In the genomic region with DNA sequence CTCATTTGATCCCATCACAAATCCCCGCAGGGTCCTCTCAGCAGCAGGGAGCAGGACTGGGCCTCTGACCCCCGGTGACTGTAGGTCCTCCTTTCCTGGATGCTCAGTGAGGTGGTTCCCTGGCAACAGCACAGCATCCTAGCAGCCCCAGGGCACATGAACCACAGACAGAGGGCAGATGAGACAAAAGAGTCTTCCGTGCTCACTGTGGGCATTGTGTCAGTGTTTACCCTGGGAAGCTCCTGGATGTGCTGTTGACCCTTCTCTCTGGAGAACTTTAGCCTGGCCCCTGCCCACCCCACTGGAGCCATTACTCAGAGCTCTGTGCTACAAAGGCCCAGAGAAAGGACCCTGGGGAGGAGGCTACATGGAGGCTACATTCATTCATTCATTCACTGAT, we compare ENCODE assay signal across 2 cellular contexts.
TF ChIP-seq lines count a peak whose summit lies in the region.

No MANE protein-coding gene starts in this region.

TF ChIP-seq in SK-N-SH, 30 proteins besides CTCF, POLR2A, EP300 and RAD21 (continued from another document):
- TF ChIP-seq, protein P1, sequence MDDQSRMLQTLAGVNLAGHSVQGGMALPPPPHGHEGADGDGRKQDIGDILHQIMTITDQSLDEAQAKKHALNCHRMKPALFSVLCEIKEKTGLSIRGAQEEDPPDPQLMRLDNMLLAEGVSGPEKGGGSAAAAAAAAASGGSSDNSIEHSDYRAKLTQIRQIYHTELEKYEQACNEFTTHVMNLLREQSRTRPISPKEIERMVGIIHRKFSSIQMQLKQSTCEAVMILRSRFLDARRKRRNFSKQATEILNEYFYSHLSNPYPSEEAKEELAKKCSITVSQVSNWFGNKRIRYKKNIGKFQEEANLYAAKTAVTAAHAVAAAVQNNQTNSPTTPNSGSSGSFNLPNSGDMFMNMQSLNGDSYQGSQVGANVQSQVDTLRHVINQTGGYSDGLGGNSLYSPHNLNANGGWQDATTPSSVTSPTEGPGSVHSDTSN (IDR thresholded peaks at IDR 0.05), result no peak
- no peak for TF ChIP-seq NRF1 (IDR thresholded peaks at IDR 0.05; ENCODE audit: low read depth, low read length)
- TF ChIP-seq, protein P2, sequence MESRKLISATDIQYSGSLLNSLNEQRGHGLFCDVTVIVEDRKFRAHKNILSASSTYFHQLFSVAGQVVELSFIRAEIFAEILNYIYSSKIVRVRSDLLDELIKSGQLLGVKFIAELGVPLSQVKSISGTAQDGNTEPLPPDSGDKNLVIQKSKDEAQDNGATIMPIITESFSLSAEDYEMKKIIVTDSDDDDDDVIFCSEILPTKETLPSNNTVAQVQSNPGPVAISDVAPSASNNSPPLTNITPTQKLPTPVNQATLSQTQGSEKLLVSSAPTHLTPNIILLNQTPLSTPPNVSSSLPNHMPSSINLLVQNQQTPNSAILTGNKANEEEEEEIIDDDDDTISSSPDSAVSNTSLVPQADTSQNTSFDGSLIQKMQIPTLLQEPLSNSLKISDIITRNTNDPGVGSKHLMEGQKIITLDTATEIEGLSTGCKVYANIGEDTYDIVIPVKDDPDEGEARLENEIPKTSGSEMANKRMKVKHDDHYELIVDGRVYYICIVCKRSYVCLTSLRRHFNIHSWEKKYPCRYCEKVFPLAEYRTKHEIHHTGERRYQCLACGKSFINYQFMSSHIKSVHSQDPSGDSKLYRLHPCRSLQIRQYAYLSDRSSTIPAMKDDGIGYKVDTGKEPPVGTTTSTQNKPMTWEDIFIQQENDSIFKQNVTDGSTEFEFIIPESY (IDR thresholded peaks at IDR 0.05; ENCODE audit: borderline replicate concordance, low read depth), result no peak
- TF ChIP-seq, protein P3, sequence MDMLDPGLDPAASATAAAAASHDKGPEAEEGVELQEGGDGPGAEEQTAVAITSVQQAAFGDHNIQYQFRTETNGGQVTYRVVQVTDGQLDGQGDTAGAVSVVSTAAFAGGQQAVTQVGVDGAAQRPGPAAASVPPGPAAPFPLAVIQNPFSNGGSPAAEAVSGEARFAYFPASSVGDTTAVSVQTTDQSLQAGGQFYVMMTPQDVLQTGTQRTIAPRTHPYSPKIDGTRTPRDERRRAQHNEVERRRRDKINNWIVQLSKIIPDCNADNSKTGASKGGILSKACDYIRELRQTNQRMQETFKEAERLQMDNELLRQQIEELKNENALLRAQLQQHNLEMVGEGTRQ (IDR thresholded peaks at IDR 0.05; ENCODE audit: borderline replicate concordance, low read depth, low read length), result no peak

TF ChIP-seq in SK-N-SH treated with all-trans-retinoic acid at 6 μM for 48 hours, 23 proteins besides CTCF, POLR2A, EP300 and RAD21 (continued from another document):
- TF ChIP-seq, protein P4, sequence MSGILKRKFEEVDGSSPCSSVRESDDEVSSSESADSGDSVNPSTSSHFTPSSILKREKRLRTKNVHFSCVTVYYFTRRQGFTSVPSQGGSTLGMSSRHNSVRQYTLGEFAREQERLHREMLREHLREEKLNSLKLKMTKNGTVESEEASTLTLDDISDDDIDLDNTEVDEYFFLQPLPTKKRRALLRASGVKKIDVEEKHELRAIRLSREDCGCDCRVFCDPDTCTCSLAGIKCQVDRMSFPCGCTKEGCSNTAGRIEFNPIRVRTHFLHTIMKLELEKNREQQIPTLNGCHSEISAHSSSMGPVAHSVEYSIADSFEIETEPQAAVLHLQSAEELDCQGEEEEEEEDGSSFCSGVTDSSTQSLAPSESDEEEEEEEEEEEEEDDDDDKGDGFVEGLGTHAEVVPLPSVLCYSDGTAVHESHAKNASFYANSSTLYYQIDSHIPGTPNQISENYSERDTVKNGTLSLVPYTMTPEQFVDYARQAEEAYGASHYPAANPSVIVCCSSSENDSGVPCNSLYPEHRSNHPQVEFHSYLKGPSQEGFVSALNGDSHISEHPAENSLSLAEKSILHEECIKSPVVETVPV (CRISPR knock-in tag; IDR thresholded peaks at IDR 0.05), result no peak
- no peak for TF ChIP-seq ARNTL (CRISPR knock-in tag; IDR thresholded peaks at IDR 0.05; ENCODE audit: borderline replicate concordance, low read depth)
- TF ChIP-seq ZNF8 (CRISPR knock-in tag; IDR thresholded peaks at IDR 0.05), result no peak
- TF ChIP-seq, protein P5, sequence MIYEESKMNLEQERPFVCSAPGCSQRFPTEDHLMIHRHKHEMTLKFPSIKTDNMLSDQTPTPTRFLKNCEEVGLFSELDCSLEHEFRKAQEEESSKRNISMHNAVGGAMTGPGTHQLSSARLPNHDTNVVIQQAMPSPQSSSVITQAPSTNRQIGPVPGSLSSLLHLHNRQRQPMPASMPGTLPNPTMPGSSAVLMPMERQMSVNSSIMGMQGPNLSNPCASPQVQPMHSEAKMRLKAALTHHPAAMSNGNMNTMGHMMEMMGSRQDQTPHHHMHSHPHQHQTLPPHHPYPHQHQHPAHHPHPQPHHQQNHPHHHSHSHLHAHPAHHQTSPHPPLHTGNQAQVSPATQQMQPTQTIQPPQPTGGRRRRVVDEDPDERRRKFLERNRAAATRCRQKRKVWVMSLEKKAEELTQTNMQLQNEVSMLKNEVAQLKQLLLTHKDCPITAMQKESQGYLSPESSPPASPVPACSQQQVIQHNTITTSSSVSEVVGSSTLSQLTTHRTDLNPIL (CRISPR knock-in tag; IDR thresholded peaks at IDR 0.05; ENCODE audit: low read depth), result no peak
- TF ChIP-seq GLIS3 (CRISPR knock-in tag; IDR thresholded peaks at IDR 0.05), result no peak
- no peak for TF ChIP-seq ZFP3 (CRISPR knock-in tag; IDR thresholded peaks at IDR 0.05)
- no peak for TF ChIP-seq ZC3H10 (CRISPR knock-in tag; IDR thresholded peaks at IDR 0.05)
- no peak for TF ChIP-seq ISL1 (CRISPR knock-in tag; IDR thresholded peaks at IDR 0.05)
- TF ChIP-seq, protein P6, sequence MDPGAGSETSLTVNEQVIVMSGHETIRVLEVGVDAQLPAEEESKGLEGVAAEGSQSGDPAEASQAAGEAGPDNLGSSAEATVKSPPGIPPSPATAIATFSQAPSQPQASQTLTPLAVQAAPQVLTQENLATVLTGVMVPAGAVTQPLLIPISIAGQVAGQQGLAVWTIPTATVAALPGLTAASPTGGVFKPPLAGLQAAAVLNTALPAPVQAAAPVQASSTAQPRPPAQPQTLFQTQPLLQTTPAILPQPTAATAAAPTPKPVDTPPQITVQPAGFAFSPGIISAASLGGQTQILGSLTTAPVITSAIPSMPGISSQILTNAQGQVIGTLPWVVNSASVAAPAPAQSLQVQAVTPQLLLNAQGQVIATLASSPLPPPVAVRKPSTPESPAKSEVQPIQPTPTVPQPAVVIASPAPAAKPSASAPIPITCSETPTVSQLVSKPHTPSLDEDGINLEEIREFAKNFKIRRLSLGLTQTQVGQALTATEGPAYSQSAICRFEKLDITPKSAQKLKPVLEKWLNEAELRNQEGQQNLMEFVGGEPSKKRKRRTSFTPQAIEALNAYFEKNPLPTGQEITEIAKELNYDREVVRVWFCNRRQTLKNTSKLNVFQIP (CRISPR knock-in tag; IDR thresholded peaks at IDR 0.05; ENCODE audit: borderline replicate concordance, low read depth), result no peak
- TF ChIP-seq ESRRG (CRISPR knock-in tag; IDR thresholded peaks at IDR 0.05), result no peak
- TF ChIP-seq, protein P7, sequence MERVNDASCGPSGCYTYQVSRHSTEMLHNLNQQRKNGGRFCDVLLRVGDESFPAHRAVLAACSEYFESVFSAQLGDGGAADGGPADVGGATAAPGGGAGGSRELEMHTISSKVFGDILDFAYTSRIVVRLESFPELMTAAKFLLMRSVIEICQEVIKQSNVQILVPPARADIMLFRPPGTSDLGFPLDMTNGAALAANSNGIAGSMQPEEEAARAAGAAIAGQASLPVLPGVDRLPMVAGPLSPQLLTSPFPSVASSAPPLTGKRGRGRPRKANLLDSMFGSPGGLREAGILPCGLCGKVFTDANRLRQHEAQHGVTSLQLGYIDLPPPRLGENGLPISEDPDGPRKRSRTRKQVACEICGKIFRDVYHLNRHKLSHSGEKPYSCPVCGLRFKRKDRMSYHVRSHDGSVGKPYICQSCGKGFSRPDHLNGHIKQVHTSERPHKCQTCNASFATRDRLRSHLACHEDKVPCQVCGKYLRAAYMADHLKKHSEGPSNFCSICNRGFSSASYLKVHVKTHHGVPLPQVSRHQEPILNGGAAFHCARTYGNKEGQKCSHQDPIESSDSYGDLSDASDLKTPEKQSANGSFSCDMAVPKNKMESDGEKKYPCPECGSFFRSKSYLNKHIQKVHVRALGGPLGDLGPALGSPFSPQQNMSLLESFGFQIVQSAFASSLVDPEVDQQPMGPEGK (CRISPR knock-in tag; IDR thresholded peaks at IDR 0.05; ENCODE audit: borderline replicate concordance), result no peak
- no peak for TF ChIP-seq ZFP30 (CRISPR knock-in tag; IDR thresholded peaks at IDR 0.05)
- no peak for TF ChIP-seq SNAI2 (CRISPR knock-in tag; IDR thresholded peaks at IDR 0.05)
